ENCODE assay signal across 1 cellular context in the genomic region with DNA sequence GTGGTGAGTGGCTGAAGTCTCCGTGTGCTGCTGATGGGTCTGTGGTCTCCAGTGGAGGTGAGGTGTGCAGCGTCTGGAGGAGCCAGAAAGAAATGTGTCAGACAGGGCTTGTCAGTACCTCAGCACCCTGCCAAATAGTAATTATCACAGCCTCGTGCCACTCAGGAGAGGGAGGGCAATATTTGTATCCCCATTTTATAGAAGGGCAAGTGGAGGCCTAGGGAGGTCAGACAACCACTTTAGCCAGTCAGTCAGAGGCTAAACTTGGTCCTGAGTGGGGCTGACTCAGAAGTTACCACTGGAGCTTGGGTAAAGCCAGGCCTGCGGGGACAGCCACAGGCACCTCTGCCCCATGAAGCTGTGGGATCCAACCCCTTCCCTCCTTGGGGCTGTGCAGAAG.
TF ChIP-seq lines count a peak whose summit lies in the region.

No MANE protein-coding gene starts in this region.

TF ChIP-seq in K562, 482 proteins besides CTCF, POLR2A, EP300 and RAD21 (continued from another document):
- TF ChIP-seq, protein P1, sequence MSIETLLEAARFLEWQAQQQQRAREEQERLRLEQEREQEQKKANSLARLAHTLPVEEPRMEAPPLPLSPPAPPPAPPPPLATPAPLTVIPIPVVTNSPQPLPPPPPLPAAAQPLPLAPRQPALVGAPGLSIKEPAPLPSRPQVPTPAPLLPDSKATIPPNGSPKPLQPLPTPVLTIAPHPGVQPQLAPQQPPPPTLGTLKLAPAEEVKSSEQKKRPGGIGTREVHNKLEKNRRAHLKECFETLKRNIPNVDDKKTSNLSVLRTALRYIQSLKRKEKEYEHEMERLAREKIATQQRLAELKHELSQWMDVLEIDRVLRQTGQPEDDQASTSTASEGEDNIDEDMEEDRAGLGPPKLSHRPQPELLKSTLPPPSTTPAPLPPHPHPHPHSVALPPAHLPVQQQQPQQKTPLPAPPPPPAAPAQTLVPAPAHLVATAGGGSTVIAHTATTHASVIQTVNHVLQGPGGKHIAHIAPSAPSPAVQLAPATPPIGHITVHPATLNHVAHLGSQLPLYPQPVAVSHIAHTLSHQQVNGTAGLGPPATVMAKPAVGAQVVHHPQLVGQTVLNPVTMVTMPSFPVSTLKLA (conservative IDR thresholded peaks at IDR 0.05) = no peak
- TF ChIP-seq CUX1 (CRISPR knock-in tag; IDR thresholded peaks at IDR 0.05) = no peak
- no peak for TF ChIP-seq NR2F6 (CRISPR knock-in tag; IDR thresholded peaks at IDR 0.05)
- no peak for TF ChIP-seq RBM14 (IDR thresholded peaks at IDR 0.05; ENCODE audit: borderline replicate concordance, insufficient read depth, low read depth, low read length)
- no peak for TF ChIP-seq HDAC2 (IDR thresholded peaks at IDR 0.05)
- TF ChIP-seq RBM25 (IDR thresholded peaks at IDR 0.05; ENCODE audit: low read depth, low read length, severe bottlenecking) = peak; percentile 49
- TF ChIP-seq LEF1 (IDR thresholded peaks at IDR 0.05) = no peak
